Comparison of ENCODE assay signal across 36 cellular contexts in genomic region chrX:149721778-149722177, GRCh38. TPM values are rescaled to one million over a fixed set of nuclear protein-coding genes. Genes with fewer than 3 reads are reported as not detected.
"Had no signal": no experiment of that assay in that cellular context is flagged by ENCODE, and none has a peak within 500 bp of the region (broad histone marks: within the 10 kb centered on the region; RNA-seq: fewer than 3 reads in every experiment).

No MANE protein-coding gene starts in this region.

- H3K4me3 ChIP-seq: adrenal gland, body of pancreas, breast epithelium had no signal

- DNase-seq: activated B cell treated with CpG ODN at 0.5 μM for 24 hours; activated CD4-positive, alpha-beta memory T cell treated with anti-CD3 and anti-CD28 coated beads for 36 hours; activated CD4-positive, alpha-beta T cell treated with anti-CD3 and anti-CD28 coated beads for 4 hours; activated CD4-positive, alpha-beta T cell treated with anti-CD3 and anti-CD28 coated beads, Interleukin-2, amount 50 U/mL, for 1 hour; activated CD4-positive, alpha-beta T cell treated with anti-CD3 and anti-CD28 coated beads, Interleukin-2, amount 50 U/mL, for 4 hours; activated CD4-positive, CD25-positive, alpha-beta regulatory T cell treated with anti-CD3 and anti-CD28 coated beads, Interleukin-2, amount 50 U/mL, for 72 hours; activated CD8-positive, alpha-beta memory T cell treated with anti-CD3 and anti-CD28 coated beads, Interleukin-2, amount 50 U/mL, for 4 hours; activated CD8-positive, alpha-beta T cell treated with anti-CD3 and anti-CD28 coated beads for 36 hours; activated effector memory CD4-positive, alpha-beta T cell treated with Interleukin-2 at 50 U/mL for 16 hours; activated gamma-delta T cell; activated naive CD4-positive, alpha-beta T cell treated with anti-CD3 and anti-CD28 coated beads, Interleukin-2, amount 50 U/mL, for 16 hours; activated naive CD4-positive, alpha-beta T cell treated with Interleukin-2 at 50 U/mL for 16 hours; activated naive CD8-positive, alpha-beta T cell treated with anti-CD3 and anti-CD28 coated beads for 36 hours; activated T-cell treated with anti-CD3 and anti-CD28 coated beads for 4 hours; activated T-cell treated with anti-CD3 and anti-CD28 coated beads, Interleukin-2, amount 50 U/mL, for 1 hour; activated T-cell treated with anti-CD3 and anti-CD28 coated beads, Interleukin-2, amount 50 U/mL, for 4 hours; activated T-cell treated with anti-CD3 and anti-CD28 coated beads, Interleukin-2, amount 50 U/mL, for 72 hours; adrenal gland; amniotic stem cell; aorta; body of pancreas; brain microvascular endothelial cell; cerebellar nuclear complex; SW 1271; T-helper 1 cell; T-helper 2 cell; T-helper 9 cell had no signal

- H3K27me3 ChIP-seq: adrenal gland, body of pancreas, brain microvascular endothelial cell had no signal

- H3K9me3 ChIP-seq: adrenal gland, body of pancreas, breast epithelium had no signal

- H3K27ac ChIP-seq: adrenal gland, body of pancreas, brain microvascular endothelial cell, breast epithelium, VCaP had no signal

- H3K36me3 ChIP-seq: adrenal gland, brain microvascular endothelial cell, breast epithelium had no signal

- H3K4me1 ChIP-seq: adrenal gland, breast epithelium had no signal

RNA-seq across cellular contexts. Expression of gene MAGEA11, which starts 9.9 kb away (rescaled TPM):
- total RNA-seq: activated B cell treated with CpG ODN at 0.5 μM for 24 hours; activated CD4-positive, alpha-beta memory T cell treated with anti-CD3 and anti-CD28 coated beads for 36 hours; activated CD4-positive, alpha-beta T cell treated with anti-CD3 and anti-CD28 coated beads, Interleukin-2, amount 10 ng/mL, durations not matched to agents 24 days and 14 days; activated CD8-positive, alpha-beta memory T cell treated with anti-CD3 and anti-CD28 coated beads for 36 hours; activated CD8-positive, alpha-beta T cell treated with anti-CD3 and anti-CD28 coated beads for 36 hours; activated naive CD4-positive, alpha-beta T cell treated with anti-CD3 and anti-CD28 coated beads, Interleukin-2, amount 50 U/mL, for 72 hours; activated naive CD8-positive, alpha-beta T cell treated with anti-CD3 and anti-CD28 coated beads for 36 hours; activated T-cell treated with anti-CD3 and anti-CD28 coated beads, Interleukin-2, amount 50 U/mL, for 4 hours; activated T-cell treated with anti-CD3 and anti-CD28 coated beads, Interleukin-2, amount 50 U/mL, for 72 hours; activated T-helper 1 cell treated with anti-CD3 and anti-CD28 coated beads, Interleukin-12 subunit alpha, Interleukin-12 subunit beta, Interleukin-2, Interleukin-4 antibody, amounts not matched to agents 30 ng/mL and 10 ng/mL and 1 ng/mL, durations not matched to agents 14 hours and 24 hours and 36 hours; activated T-helper 17 cell treated with anti-CD3 and anti-CD28 coated beads, Interleukin-2, amount 50 U/mL, for 72 hours; adrenal gland; aorta; astrocyte; body of pancreas; breast epithelium; cardiac septum had no signal
- polyA plus RNA-seq: adrenal gland, aorta had no signal

RNA-seq across cellular contexts. Expression of gene MAGEA9, which starts 60.0 kb away (rescaled TPM):
- total RNA-seq: activated B cell treated with CpG ODN at 0.5 μM for 24 hours; activated CD4-positive, alpha-beta memory T cell treated with anti-CD3 and anti-CD28 coated beads for 36 hours; activated CD4-positive, alpha-beta T cell treated with anti-CD3 and anti-CD28 coated beads, Interleukin-2, amount 10 ng/mL, durations not matched to agents 24 days and 14 days; activated CD8-positive, alpha-beta memory T cell treated with anti-CD3 and anti-CD28 coated beads for 36 hours; activated CD8-positive, alpha-beta T cell treated with anti-CD3 and anti-CD28 coated beads for 36 hours; activated naive CD4-positive, alpha-beta T cell treated with anti-CD3 and anti-CD28 coated beads, Interleukin-2, amount 50 U/mL, for 72 hours; activated naive CD8-positive, alpha-beta T cell treated with anti-CD3 and anti-CD28 coated beads for 36 hours; activated T-cell treated with anti-CD3 and anti-CD28 coated beads, Interleukin-2, amount 50 U/mL, for 4 hours; activated T-cell treated with anti-CD3 and anti-CD28 coated beads, Interleukin-2, amount 50 U/mL, for 72 hours; activated T-helper 1 cell treated with anti-CD3 and anti-CD28 coated beads, Interleukin-12 subunit alpha, Interleukin-12 subunit beta, Interleukin-2, Interleukin-4 antibody, amounts not matched to agents 30 ng/mL and 10 ng/mL and 1 ng/mL, durations not matched to agents 14 hours and 24 hours and 36 hours; activated T-helper 17 cell treated with anti-CD3 and anti-CD28 coated beads, Interleukin-2, amount 50 U/mL, for 72 hours; adrenal gland; aorta; astrocyte; body of pancreas; breast epithelium; cardiac septum had no signal
- polyA plus RNA-seq: adrenal gland, aorta had no signal
